In genomic region chr20:3586111-3586510, GRCh38 we compare ENCODE assay signal across 20 cellular contexts.
"Had no signal": no experiment of that assay in that cellular context is flagged by ENCODE, and none has a peak within 500 bp of the region (broad histone marks: within the 10 kb centered on the region; RNA-seq: fewer than 3 reads in every experiment).

No MANE protein-coding gene starts in this region.

- H2AFZ ChIP-seq: hepatocyte had no signal

- H3K36me3 ChIP-seq: colonic mucosa had no signal

- H3K79me2 ChIP-seq: hepatocyte had no signal

- H3K4me2 ChIP-seq: hepatocyte had no signal

- DNase-seq: colonic mucosa; effector CD4-positive, alpha-beta T cell; effector memory CD4-positive, alpha-beta T cell; foreskin keratinocyte; heart left ventricle; hypothalamus; immature natural killer cell; islet precursor cell; kidney; kidney glomerular epithelial cell; left colon; left ventricle myocardium inferior; lower lobe of right lung; mesenchymal stem cell; mucosa of descending colon; naive thymus-derived CD4-positive, alpha-beta T cell had no signal

- H3K27ac ChIP-seq: colonic mucosa, esophagus muscularis mucosa, foreskin keratinocyte, gastroesophageal sphincter, heart left ventricle, hepatocyte, left ventricle myocardium inferior, lower lobe of right lung had no signal

- H3K9me3 ChIP-seq: colonic mucosa, esophagus muscularis mucosa, gastroesophageal sphincter, lower lobe of right lung, mucosa of descending colon had no signal

- H3K27me3 ChIP-seq: colonic mucosa, esophagus muscularis mucosa, foreskin keratinocyte, gastroesophageal sphincter, heart left ventricle, hepatocyte had no signal

- ATAC-seq: foreskin keratinocyte; gastroesophageal sphincter; heart left ventricle; left colon; left lobe of liver; lower lobe of right lung; mucosa of descending colon; naive thymus-derived CD4-positive, alpha-beta T cell had no signal

- H3K4me1 ChIP-seq: colonic mucosa, esophagus muscularis mucosa, foreskin keratinocyte, gastroesophageal sphincter, heart left ventricle, left ventricle myocardium inferior, lower lobe of right lung had no signal

- H3K4me3 ChIP-seq: colonic mucosa, esophagus muscularis mucosa, gastroesophageal sphincter, heart left ventricle, hepatocyte, left ventricle myocardium inferior, lower lobe of right lung, mucosa of descending colon had no signal
